In the genomic region with DNA sequence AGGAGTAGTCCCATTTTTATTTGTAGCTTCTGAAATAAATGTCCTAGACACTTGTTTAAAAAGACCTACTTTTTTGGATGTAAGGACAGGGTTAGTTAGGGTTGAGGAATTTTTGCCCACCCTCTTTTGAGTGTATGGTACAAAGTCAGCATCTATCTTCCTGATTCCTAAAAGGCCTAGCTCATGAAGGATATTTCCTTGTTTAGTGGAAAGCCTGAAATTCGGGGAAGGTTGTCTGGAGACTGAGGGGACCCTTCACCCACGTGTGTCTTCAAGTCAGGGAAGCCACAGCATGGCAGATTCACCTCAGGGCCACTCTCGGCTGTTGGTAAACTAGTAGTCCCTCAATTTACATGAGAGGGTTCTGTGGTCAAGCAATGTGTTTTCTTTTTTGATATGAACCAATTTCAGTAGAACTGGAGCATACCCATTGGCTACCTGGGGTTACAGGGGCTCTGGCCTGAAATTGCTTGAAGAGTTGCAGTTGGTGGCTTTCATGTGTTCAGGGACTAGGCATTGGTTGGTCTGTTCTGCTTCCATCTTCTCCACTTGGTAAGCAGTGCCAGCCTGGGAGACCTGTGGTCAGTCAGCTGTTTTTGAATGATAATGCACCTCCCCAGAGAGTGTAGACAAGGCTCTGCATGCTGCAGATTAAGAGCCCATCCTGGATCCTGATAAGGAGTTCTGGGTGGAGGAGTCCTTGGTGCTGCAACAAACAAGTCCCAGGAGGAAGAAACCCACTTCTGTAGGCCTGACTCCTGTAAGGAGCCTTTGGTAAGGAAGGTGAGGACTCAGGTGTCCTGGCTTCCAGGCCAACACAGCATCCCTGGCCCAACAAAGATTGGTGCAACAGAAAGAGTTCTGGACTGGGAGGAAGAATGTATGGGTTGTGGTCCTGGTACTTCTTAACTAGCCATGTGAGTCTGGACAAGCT, we compare ENCODE assay signal across 1 cellular context.
A peak's percentile ranks its signal among the peaks of the same experiment; 100 is the strongest.
TF ChIP-seq lines count a peak whose summit lies in the region.

No MANE protein-coding gene starts in this region.

TF ChIP-seq in K562, 482 proteins besides CTCF, POLR2A, EP300 and RAD21 (continues in another document):
- TF ChIP-seq TBL1XR1 (IDR thresholded peaks at IDR 0.05; ENCODE audit: low read length in 2 of 2) = peak; percentile 98
- TF ChIP-seq, protein P1, sequence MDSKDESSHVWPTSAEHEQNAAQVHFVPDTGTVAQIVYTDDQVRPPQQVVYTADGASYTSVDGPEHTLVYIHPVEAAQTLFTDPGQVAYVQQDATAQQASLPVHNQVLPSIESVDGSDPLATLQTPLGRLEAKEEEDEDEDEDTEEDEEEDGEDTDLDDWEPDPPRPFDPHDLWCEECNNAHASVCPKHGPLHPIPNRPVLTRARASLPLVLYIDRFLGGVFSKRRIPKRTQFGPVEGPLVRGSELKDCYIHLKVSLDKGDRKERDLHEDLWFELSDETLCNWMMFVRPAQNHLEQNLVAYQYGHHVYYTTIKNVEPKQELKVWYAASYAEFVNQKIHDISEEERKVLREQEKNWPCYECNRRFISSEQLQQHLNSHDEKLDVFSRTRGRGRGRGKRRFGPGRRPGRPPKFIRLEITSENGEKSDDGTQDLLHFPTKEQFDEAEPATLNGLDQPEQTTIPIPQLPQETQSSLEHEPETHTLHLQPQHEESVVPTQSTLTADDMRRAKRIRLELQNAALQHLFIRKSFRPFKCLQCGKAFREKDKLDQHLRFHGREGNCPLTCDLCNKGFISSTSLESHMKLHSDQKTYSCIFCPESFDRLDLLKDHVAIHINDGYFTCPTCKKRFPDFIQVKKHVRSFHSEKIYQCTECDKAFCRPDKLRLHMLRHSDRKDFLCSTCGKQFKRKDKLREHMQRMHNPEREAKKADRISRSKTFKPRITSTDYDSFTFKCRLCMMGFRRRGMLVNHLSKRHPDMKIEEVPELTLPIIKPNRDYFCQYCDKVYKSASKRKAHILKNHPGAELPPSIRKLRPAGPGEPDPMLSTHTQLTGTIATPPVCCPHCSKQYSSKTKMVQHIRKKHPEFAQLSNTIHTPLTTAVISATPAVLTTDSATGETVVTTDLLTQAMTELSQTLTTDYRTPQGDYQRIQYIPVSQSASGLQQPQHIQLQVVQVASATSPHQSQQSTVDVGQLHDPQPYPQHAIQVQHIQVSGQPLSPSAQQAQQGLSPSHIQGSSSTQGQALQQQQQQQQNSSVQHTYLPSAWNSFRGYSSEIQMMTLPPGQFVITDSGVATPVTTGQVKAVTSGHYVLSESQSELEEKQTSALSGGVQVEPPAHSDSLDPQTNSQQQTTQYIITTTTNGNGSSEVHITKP (IDR thresholded peaks at IDR 0.05; ENCODE audit: partially characterized antibody) = peak; percentile 50
- TF ChIP-seq CBFA2T3 (IDR thresholded peaks at IDR 0.05) = peak; percentile 99
- TF ChIP-seq ZNF23 (CRISPR knock-in tag; IDR thresholded peaks at IDR 0.05) = no peak
- TF ChIP-seq ZFP30 (CRISPR knock-in tag; IDR thresholded peaks at IDR 0.05; ENCODE audit: borderline replicate concordance) = no peak
- TF ChIP-seq RUNX1 (IDR thresholded peaks at IDR 0.05; ENCODE audit: low read depth) = peak; percentile 97
- TF ChIP-seq, protein P2, sequence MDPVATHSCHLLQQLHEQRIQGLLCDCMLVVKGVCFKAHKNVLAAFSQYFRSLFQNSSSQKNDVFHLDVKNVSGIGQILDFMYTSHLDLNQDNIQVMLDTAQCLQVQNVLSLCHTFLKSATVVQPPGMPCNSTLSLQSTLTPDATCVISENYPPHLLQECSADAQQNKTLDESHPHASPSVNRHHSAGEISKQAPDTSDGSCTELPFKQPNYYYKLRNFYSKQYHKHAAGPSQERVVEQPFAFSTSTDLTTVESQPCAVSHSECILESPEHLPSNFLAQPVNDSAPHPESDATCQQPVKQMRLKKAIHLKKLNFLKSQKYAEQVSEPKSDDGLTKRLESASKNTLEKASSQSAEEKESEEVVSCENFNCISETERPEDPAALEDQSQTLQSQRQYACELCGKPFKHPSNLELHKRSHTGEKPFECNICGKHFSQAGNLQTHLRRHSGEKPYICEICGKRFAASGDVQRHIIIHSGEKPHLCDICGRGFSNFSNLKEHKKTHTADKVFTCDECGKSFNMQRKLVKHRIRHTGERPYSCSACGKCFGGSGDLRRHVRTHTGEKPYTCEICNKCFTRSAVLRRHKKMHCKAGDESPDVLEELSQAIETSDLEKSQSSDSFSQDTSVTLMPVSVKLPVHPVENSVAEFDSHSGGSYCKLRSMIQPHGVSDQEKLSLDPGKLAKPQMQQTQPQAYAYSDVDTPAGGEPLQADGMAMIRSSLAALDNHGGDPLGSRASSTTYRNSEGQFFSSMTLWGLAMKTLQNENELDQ (CRISPR knock-in tag; IDR thresholded peaks at IDR 0.05; ENCODE audit: borderline replicate concordance) = no peak; the same call in 1 of the 2 replicates
- peak; percentile 97 for TF ChIP-seq SMARCC2 (IDR thresholded peaks at IDR 0.05; ENCODE audit: low read depth)
- TF ChIP-seq HSF4 (CRISPR knock-in tag; IDR thresholded peaks at IDR 0.05; ENCODE audit: borderline replicate concordance) = peak; percentile 80; the same call in 1 of the 2 replicates
- TF ChIP-seq RBM39 (optimal IDR thresholded peaks at IDR 0.05; ENCODE audit: low read depth, low read length) = peak; percentile 85
- TF ChIP-seq DACH1 (IDR thresholded peaks at IDR 0.05; ENCODE audit: partially characterized antibody) = peak; percentile 99
- peak; percentile 73 for TF ChIP-seq ATF7 (IDR thresholded peaks at IDR 0.05)
- peak; percentile 56 to 88; a peak in 3 of 4 replicates for TF ChIP-seq ETV6 (IDR thresholded peaks at IDR 0.05; ENCODE audit: borderline replicate concordance in 1 of 2, low read depth in 2 of 2, low read length in 1 of 2)
- no peak for TF ChIP-seq ETV6 (CRISPR knock-in tag; IDR thresholded peaks at IDR 0.05; ENCODE audit: borderline replicate concordance)
- TF ChIP-seq, protein P3, sequence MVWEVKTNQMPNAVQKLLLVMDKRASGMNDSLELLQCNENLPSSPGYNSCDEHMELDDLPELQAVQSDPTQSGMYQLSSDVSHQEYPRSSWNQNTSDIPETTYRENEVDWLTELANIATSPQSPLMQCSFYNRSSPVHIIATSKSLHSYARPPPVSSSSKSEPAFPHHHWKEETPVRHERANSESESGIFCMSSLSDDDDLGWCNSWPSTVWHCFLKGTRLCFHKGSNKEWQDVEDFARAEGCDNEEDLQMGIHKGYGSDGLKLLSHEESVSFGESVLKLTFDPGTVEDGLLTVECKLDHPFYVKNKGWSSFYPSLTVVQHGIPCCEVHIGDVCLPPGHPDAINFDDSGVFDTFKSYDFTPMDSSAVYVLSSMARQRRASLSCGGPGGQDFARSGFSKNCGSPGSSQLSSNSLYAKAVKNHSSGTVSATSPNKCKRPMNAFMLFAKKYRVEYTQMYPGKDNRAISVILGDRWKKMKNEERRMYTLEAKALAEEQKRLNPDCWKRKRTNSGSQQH (CRISPR knock-in tag; IDR thresholded peaks at IDR 0.05) = 0 out of 2 replicates have a peak, but pooled peaks have one; percentile 32
- peak; percentile 99 for TF ChIP-seq ARID1B (IDR thresholded peaks at IDR 0.05)
- TF ChIP-seq, protein P4, sequence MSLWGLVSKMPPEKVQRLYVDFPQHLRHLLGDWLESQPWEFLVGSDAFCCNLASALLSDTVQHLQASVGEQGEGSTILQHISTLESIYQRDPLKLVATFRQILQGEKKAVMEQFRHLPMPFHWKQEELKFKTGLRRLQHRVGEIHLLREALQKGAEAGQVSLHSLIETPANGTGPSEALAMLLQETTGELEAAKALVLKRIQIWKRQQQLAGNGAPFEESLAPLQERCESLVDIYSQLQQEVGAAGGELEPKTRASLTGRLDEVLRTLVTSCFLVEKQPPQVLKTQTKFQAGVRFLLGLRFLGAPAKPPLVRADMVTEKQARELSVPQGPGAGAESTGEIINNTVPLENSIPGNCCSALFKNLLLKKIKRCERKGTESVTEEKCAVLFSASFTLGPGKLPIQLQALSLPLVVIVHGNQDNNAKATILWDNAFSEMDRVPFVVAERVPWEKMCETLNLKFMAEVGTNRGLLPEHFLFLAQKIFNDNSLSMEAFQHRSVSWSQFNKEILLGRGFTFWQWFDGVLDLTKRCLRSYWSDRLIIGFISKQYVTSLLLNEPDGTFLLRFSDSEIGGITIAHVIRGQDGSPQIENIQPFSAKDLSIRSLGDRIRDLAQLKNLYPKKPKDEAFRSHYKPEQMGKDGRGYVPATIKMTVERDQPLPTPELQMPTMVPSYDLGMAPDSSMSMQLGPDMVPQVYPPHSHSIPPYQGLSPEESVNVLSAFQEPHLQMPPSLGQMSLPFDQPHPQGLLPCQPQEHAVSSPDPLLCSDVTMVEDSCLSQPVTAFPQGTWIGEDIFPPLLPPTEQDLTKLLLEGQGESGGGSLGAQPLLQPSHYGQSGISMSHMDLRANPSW (CRISPR knock-in tag; IDR thresholded peaks at IDR 0.05) = peak; percentile 85; the same call in 1 of the 2 replicates
- TF ChIP-seq, protein P5, sequence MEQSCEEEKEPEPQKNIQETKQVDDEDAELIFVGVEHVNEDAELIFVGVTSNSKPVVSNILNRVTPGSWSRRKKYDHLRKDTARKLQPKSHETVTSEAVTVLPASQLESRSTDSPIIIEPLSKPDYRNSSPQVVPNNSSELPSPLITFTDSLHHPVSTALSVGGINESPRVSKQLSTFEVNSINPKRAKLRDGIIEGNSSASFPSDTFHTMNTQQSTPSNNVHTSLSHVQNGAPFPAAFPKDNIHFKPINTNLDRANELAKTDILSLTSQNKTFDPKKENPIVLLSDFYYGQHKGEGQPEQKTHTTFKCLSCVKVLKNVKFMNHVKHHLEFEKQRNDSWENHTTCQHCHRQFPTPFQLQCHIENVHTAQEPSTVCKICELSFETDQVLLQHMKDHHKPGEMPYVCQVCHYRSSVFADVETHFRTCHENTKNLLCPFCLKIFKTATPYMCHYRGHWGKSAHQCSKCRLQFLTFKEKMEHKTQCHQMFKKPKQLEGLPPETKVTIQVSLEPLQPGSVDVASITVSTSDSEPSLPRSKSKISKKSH (CRISPR knock-in tag; IDR thresholded peaks at IDR 0.05) = no peak
- TF ChIP-seq BCOR (IDR thresholded peaks at IDR 0.05) = peak; percentile 93
- peak; percentile 71 for TF ChIP-seq MEF2D (tag; conservative IDR thresholded peaks at IDR 0.05; ENCODE audit: low read depth)
- no peak for TF ChIP-seq ZNF408 (CRISPR knock-in tag; IDR thresholded peaks at IDR 0.05; ENCODE audit: low read depth)
- no peak for TF ChIP-seq HNRNPH1 (optimal IDR thresholded peaks at IDR 0.05; ENCODE audit: low read depth, low read length)
- peak; percentile 30; the same call in 1 of the 2 replicates for TF ChIP-seq KHSRP (IDR thresholded peaks at IDR 0.05)
- peak; percentile 78 for TF ChIP-seq FOSL1 (tag; conservative IDR thresholded peaks at IDR 0.05)
- peak; percentile 99 for TF ChIP-seq CBFA2T2 (conservative IDR thresholded peaks at IDR 0.05)
- peak; percentile 99 for TF ChIP-seq CBFB (CRISPR knock-in tag; IDR thresholded peaks at IDR 0.05)
- peak; percentile 98 for TF ChIP-seq PML (IDR thresholded peaks at IDR 0.05; ENCODE audit: low read length)
- TF ChIP-seq, protein P6, sequence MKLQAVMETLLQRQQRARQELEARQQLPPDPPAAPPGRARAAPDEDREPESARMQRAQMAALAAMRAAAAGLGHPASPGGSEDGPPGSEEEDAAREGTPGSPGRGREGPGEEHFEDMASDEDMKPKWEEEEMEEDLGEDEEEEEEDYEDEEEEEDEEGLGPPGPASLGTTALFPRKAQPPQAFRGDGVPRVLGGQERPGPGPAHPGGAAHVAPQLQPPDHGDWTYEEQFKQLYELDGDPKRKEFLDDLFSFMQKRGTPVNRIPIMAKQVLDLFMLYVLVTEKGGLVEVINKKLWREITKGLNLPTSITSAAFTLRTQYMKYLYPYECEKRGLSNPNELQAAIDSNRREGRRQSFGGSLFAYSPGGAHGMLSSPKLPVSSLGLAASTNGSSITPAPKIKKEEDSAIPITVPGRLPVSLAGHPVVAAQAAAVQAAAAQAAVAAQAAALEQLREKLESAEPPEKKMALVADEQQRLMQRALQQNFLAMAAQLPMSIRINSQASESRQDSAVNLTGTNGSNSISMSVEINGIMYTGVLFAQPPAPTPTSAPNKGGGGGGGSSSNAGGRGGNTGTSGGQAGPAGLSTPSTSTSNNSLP (IDR thresholded peaks at IDR 0.05; ENCODE audit: borderline replicate concordance, low read depth, low read length) = 0 out of 2 replicates have a peak, but pooled peaks have one; percentile 68
- TF ChIP-seq, protein P7, sequence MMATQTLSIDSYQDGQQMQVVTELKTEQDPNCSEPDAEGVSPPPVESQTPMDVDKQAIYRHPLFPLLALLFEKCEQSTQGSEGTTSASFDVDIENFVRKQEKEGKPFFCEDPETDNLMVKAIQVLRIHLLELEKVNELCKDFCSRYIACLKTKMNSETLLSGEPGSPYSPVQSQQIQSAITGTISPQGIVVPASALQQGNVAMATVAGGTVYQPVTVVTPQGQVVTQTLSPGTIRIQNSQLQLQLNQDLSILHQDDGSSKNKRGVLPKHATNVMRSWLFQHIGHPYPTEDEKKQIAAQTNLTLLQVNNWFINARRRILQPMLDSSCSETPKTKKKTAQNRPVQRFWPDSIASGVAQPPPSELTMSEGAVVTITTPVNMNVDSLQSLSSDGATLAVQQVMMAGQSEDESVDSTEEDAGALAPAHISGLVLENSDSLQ (IDR thresholded peaks at IDR 0.05) = peak; percentile 26
- peak; percentile 47; the same call in 1 of the 2 replicates for TF ChIP-seq RB1 (IDR thresholded peaks at IDR 0.05; ENCODE audit: low read depth)
- peak; percentile 81 for TF ChIP-seq ELF4 (CRISPR knock-in tag; IDR thresholded peaks at IDR 0.05)
- TF ChIP-seq FOXK2 (conservative IDR thresholded peaks at IDR 0.05 in 1 of 2, IDR thresholded peaks at IDR 0.05 in 1 of 2; ENCODE audit: low read depth in 2 of 2) = peak; percentile 40 to 62; a peak in 1 of 4 replicates
- no peak for TF ChIP-seq BRCA1 (IDR thresholded peaks at IDR 0.05)
- no peak for TF ChIP-seq BRCA1 (CRISPR knock-in tag; IDR thresholded peaks at IDR 0.05)
- TF ChIP-seq, protein P8, sequence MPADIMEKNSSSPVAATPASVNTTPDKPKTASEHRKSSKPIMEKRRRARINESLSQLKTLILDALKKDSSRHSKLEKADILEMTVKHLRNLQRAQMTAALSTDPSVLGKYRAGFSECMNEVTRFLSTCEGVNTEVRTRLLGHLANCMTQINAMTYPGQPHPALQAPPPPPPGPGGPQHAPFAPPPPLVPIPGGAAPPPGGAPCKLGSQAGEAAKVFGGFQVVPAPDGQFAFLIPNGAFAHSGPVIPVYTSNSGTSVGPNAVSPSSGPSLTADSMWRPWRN (IDR thresholded peaks at IDR 0.05; ENCODE audit: low read depth) = peak; percentile 78
- TF ChIP-seq SOX6 (IDR thresholded peaks at IDR 0.05) = peak; percentile 96
- peak; percentile 94 for TF ChIP-seq SMAD1 (IDR thresholded peaks at IDR 0.05; ENCODE audit: low read depth, low read length, partially characterized antibody)
